ENCODE assay signal across 13 cellular contexts in the genomic region with DNA sequence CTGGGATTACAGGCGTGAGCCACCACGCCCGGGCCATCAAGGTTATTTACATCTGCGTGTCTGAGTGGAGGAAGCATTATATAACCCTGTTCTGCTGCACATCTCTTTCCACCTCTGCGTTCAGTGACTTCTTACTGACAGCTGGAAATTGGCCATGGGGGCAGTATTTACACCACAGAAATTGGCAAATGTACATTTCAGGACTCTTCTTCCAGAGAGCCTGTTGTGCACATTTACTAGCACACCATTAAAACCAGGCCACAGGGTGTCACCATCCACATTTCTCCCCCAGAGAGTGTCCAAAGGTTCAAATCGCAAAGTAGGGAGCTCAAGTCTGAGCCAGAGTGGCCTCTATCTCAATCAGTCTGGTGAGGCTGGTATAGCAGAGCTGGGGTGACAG.
A peak's percentile ranks its signal among the peaks of the same experiment; 100 is the strongest.
DNase-seq lines count a peak whose midpoint lies in the region; ATAC-seq and TF ChIP-seq lines count a peak whose summit lies in the region.
"Had no signal": no experiment of that assay in that cellular context is flagged by ENCODE, and none has a peak within 500 bp of the region (broad histone marks: within the 10 kb centered on the region; RNA-seq: fewer than 3 reads in every experiment).

No MANE protein-coding gene starts in this region.

- intact Hi-C loops in CD8-positive, alpha-beta T cell (cut with DNase I, micrococcal nuclease), result loop anchor here (5.0 kb wide), 5 partner anchors 378 to 1107 kb away; a partner anchor contains a TSS
- intact Hi-C loops in PC-9 (cut with micrococcal nuclease; ENCODE audit: unreplicated experiment), result loop anchor here (5.0 to 10.0 kb wide), 3 partner anchors 302 to 885 kb away; a partner anchor contains a TSS
- intact Hi-C loops in mammary epithelial cell (cut with micrococcal nuclease), result loop anchor here (5.0 kb wide), 2 partner anchors 42 to 222 kb away; a partner anchor contains a TSS

- H4K20me1 ChIP-seq in PC-9 (ENCODE audit: insufficient read depth), result no peaks in the 10 kb centered on the region
- H4K20me1 ChIP-seq in mammary epithelial cell (ENCODE audit: insufficient read depth, low read length), result no peaks in the 10 kb centered on the region

- 98% methylated on average over 6 of the region's 6 CpGs for WGBS in mammary epithelial cell (ENCODE audit: low coverage, missing lambda C conversion rate)
- no CpG with 5 or more reads among the region's 6 CpGs for WGBS in trophoblast cell (ENCODE audit: extremely low coverage, insufficient coverage, insufficient read length)

- dilution Hi-C loops in mammary epithelial cell (cut with HindIII; ENCODE audit: low sequenced_read_pairs), result no loop called here

- H3K4me2 ChIP-seq in PC-9 (peak overlapping the region; percentile 68), mammary epithelial cell (ENCODE audit: insufficient read depth, low read depth, low read length) (peak overlapping the region; percentile 4), trophoblast cell (ENCODE audit: low read length) (no peak overlapping the region)

- no peak overlapping the region for H3K23ac ChIP-seq in trophoblast cell (ENCODE audit: low read length)

- BruUV-seq in PC-9 (replicated peaks; lab: Mats Ljungman, UMichigan), result no TSS peak
- no TSS peak for BruUV-seq in mammary epithelial cell (replicated peaks; lab: Mats Ljungman, UMichigan)

- peak overlapping the region; percentile 62 for H4K8ac ChIP-seq in trophoblast cell (ENCODE audit: low read depth, low read length)

- H3K27me3 Mint-ChIP-seq in CD8-positive, alpha-beta T cell (ENCODE audit: low read depth), result no peaks in the 10 kb centered on the region

- no peaks in the 10 kb centered on the region for H3K36me3 ChIP-seq in CD8-positive, alpha-beta T cell (ENCODE audit: insufficient read depth, low read length)
- H3K36me3 ChIP-seq in PC-9 (ENCODE audit: low read depth) (no peaks in the 10 kb centered on the region), mammary epithelial cell (ENCODE audit: insufficient read depth, low read length) (no peaks in the 10 kb centered on the region), trophoblast cell (ENCODE audit: control insufficient read depth in 1 of 2, insufficient read depth in 2 of 2, low read length in 2 of 2) (no peaks in the 10 kb centered on the region)
- H3K36me3 ChIP-seq: gastroesophageal sphincter had no signal

- H3K9ac ChIP-seq in mammary epithelial cell (ENCODE audit: insufficient read depth, low read length) (no peak overlapping the region), trophoblast cell (ENCODE audit: low read length) (no peak overlapping the region)

- peak overlapping the region; percentile 10 for H2BK120ac ChIP-seq in trophoblast cell (ENCODE audit: insufficient read depth, low read length, poor library complexity)

- peaks cover 32% of the 10 kb centered on the region for H3F3A ChIP-seq in PC-9 (ENCODE audit: insufficient read depth, low read depth)

- CTCF ChIA-PET in CD8-positive, alpha-beta T cell (lab: Charles Lee), result interaction anchor here (1.2 to 12.5 kb wide), 3 partner anchors 10 to 187 kb away, joined by 3 to 233 read pairs (median 4); no protein-coding TSS in a partner anchor
- CTCF ChIA-PET in PC-9 (lab: Charles Lee), result no interaction called here
- CTCF ChIA-PET in mammary epithelial cell (lab: Charles Lee; ENCODE audit: low non-redundant PET), result interaction anchor here (0.5 to 1.1 kb wide), 2 partner anchors 113 to 445 kb away, joined by 3 read pairs; no protein-coding TSS in a partner anchor

- DNase-seq in CD8-positive, alpha-beta T cell, result no peak
- no peak for DNase-seq in PC-9
- DNase-seq in mammary epithelial cell, result no peak
- no peak for DNase-seq in trophoblast cell
- no peak for DNase-seq in NCI-H128 (lab: John Stamatoyannopoulos, UW; ENCODE audit: unreplicated experiment)
- DNase-seq in Kasumi-1 (lab: John Stamatoyannopoulos, UW), result no peak
- no peak for DNase-seq in activated CD8-positive, alpha-beta memory T cell treated with anti-CD3 and anti-CD28 coated beads, Interleukin-2, amount 50 U/mL, for 4 hours
- no peak for DNase-seq in dermis blood vessel endothelial cell
- DNase-seq: DMS 273 treated with DMSO at 0.1 percent for 48 hours; occipital lobe; OCI-M1; stimulated activated naive CD4-positive, alpha-beta T cell had no signal

- H3K4me1 ChIP-seq in CD8-positive, alpha-beta T cell (ENCODE audit: insufficient read depth, low read length), result peaks cover 79% of the 10 kb centered on the region
- H3K4me1 ChIP-seq in PC-9 (replicated peaks; ENCODE audit: insufficient read depth) (peaks cover 58% of the 10 kb centered on the region), mammary epithelial cell (ENCODE audit: insufficient read depth, low read length) (peaks cover 65% of the 10 kb centered on the region), trophoblast cell (ENCODE audit: control insufficient read depth in 1 of 2, insufficient read depth in 2 of 2, low read length in 2 of 2) (peaks cover 18 to 33% of the 10 kb centered on the region in 2 experiments)

- peak overlapping the region; percentile 59 for H2BK12ac ChIP-seq in trophoblast cell (ENCODE audit: low read length)

- H4K12ac ChIP-seq in trophoblast cell (ENCODE audit: low read depth, low read length), result no peak overlapping the region

- no peaks in the 10 kb centered on the region for H3K79me2 ChIP-seq in PC-9 (ENCODE audit: low read depth)
- no peaks in the 10 kb centered on the region for H3K79me2 ChIP-seq in mammary epithelial cell (ENCODE audit: insufficient read depth, low read length)
- H3K79me2 ChIP-seq in trophoblast cell (ENCODE audit: control insufficient read depth, insufficient read depth, low read length, poor library complexity), result peaks cover 1% of the 10 kb centered on the region

- no peak overlapping the region for H3K4me3 Mint-ChIP-seq in CD8-positive, alpha-beta T cell

- peak overlapping the region; percentile 37 for H3K18ac ChIP-seq in trophoblast cell (ENCODE audit: low read length)

- ATAC-seq in CD8-positive, alpha-beta T cell, result no peak
- ATAC-seq: gastroesophageal sphincter had no signal

- peak overlapping the region; percentile 27 for H2AK5ac ChIP-seq in trophoblast cell (ENCODE audit: low read length)

- H3K27me3 ChIP-seq in CD8-positive, alpha-beta T cell (ENCODE audit: insufficient read depth, low read length), result no peaks in the 10 kb centered on the region
- H3K27me3 ChIP-seq in PC-9 (ENCODE audit: insufficient read depth, low read depth) (no peaks in the 10 kb centered on the region), mammary epithelial cell (ENCODE audit: insufficient read depth, low read length) (no peaks in the 10 kb centered on the region), trophoblast cell (ENCODE audit: insufficient read depth, low read length) (no peaks in the 10 kb centered on the region)
- H3K27me3 ChIP-seq: gastroesophageal sphincter had no signal

- peaks cover 13% of the 10 kb centered on the region for H3K79me1 ChIP-seq in trophoblast cell (ENCODE audit: low read length)

- H2AFZ ChIP-seq in PC-9, result peak overlapping the region; percentile 46; the same call in 1 of the 2 replicates
- H2AFZ ChIP-seq in mammary epithelial cell (ENCODE audit: low read depth, low read length), result no peak overlapping the region
- no peak overlapping the region for H2AFZ ChIP-seq in trophoblast cell (ENCODE audit: insufficient read depth, low read length, poor library complexity)

- peak overlapping the region; percentile 95 for H3K27ac Mint-ChIP-seq in CD8-positive, alpha-beta T cell

- H3K9me3 ChIP-seq in CD8-positive, alpha-beta T cell (ENCODE audit: low read length), result no peaks in the 10 kb centered on the region
- H3K9me3 ChIP-seq in PC-9 (ENCODE audit: insufficient read depth, low read depth), result no peaks in the 10 kb centered on the region
- H3K9me3 ChIP-seq in mammary epithelial cell (replicated peaks; ENCODE audit: insufficient read depth, low read length), result no peaks in the 10 kb centered on the region
- H3K9me3 ChIP-seq in trophoblast cell (ENCODE audit: insufficient read depth, low read depth, low read length), result no peaks in the 10 kb centered on the region
- H3K9me3 ChIP-seq: gastroesophageal sphincter had no signal

- peak overlapping the region; percentile 61 for H3K14ac ChIP-seq in trophoblast cell (ENCODE audit: low read length)

- in situ Hi-C loops in mammary epithelial cell (cut with MboI; ENCODE audit: low sequenced_read_pairs in 2 of 2), result no loop called here

- no peak overlapping the region for H3K27ac ChIP-seq in CD8-positive, alpha-beta T cell (ENCODE audit: low read depth, low read length)
- H3K27ac ChIP-seq in PC-9 (peak overlapping the region; percentile 88), mammary epithelial cell (ENCODE audit: insufficient read depth, low read depth, low read length) (peak overlapping the region; percentile 62), trophoblast cell (ENCODE audit: low read depth, low read length) (no peak overlapping the region)

- peak overlapping the region; percentile 50 for H3K4ac ChIP-seq in trophoblast cell (ENCODE audit: low read depth, low read length)

- no peak for TF ChIP-seq CTCF in CD8-positive, alpha-beta T cell (IDR thresholded peaks at IDR 0.05)
- TF ChIP-seq CTCF in PC-9 (conservative IDR thresholded peaks at IDR 0.05), result no peak
- no peak for TF ChIP-seq CTCF in mammary epithelial cell (conservative IDR thresholded peaks at IDR 0.05 in 1 of 2, IDR thresholded peaks at IDR 0.05 in 1 of 2; ENCODE audit: extremely low read depth in 1 of 2, insufficient read depth in 1 of 2, low read depth in 1 of 2, low read length in 2 of 2)

- H3K9me3 Mint-ChIP-seq in CD8-positive, alpha-beta T cell, result no peaks in the 10 kb centered on the region

- POLR2A ChIA-PET in CD8-positive, alpha-beta T cell (lab: Charles Lee), result interaction anchor here (1.0 to 1.3 kb wide), 2 partner anchors 113 to 125 kb away, joined by 3 to 9 read pairs; no protein-coding TSS in a partner anchor
- POLR2A ChIA-PET in PC-9 (lab: Charles Lee; ENCODE audit: unreplicated experiment), result no interaction called here

- H3K4me3 ChIP-seq in CD8-positive, alpha-beta T cell (ENCODE audit: low read depth, low read length), result no peak overlapping the region
- no peak overlapping the region for H3K4me3 ChIP-seq in PC-9
- H3K4me3 ChIP-seq in mammary epithelial cell (replicated peaks in 1 of 3; ENCODE audit: insufficient read depth in 1 of 3, low read depth in 2 of 3, low read length in 3 of 3), result no peak overlapping the region
- H3K4me3 ChIP-seq in trophoblast cell (ENCODE audit: low read depth, low read length), result no peak overlapping the region
- H3K4me3 ChIP-seq: gastroesophageal sphincter had no signal

- H4K91ac ChIP-seq in trophoblast cell (ENCODE audit: low read depth, low read length), result peak overlapping the region; percentile 59

- H2BK5ac ChIP-seq in trophoblast cell (ENCODE audit: low read depth, low read length, poor library complexity), result no peak overlapping the region

- H3K4me1 Mint-ChIP-seq in CD8-positive, alpha-beta T cell (ENCODE audit: low read depth), result peaks cover 85% of the 10 kb centered on the region

- no peaks in the 10 kb centered on the region for H3K36me3 Mint-ChIP-seq in CD8-positive, alpha-beta T cell

- H3K9me2 ChIP-seq in PC-9 (ENCODE audit: insufficient read depth), result no peaks in the 10 kb centered on the region

Comparison
In these comparisons a context has a peak if more than half of its experiments do, and no peak if none do; other contexts are left out.
1. H3K27ac ChIP-seq: peak in PC-9 (single experiment) and mammary epithelial cell (single experiment); none in CD8-positive, alpha-beta T cell (single experiment) and trophoblast cell (single experiment).